8 cellular contexts compared by ENCODE assay signal in genomic region chr4:6327220-6327917, GRCh38. TPM values are rescaled to one million over a fixed set of nuclear protein-coding genes. Genes with fewer than 3 reads are reported as not detected.
DNase-seq lines count a peak whose midpoint lies in the region; ATAC-seq and TF ChIP-seq lines count a peak whose summit lies in the region.

No MANE protein-coding gene starts in this region.

- no peaks in the 10 kb centered on the region for H3K9me2 ChIP-seq in OCI-LY7 (ENCODE audit: insufficient read depth, low read length)

- POLR2A ChIA-PET in OCI-LY7 (lab: Charles Lee): interaction anchor here (0.5 kb wide), 1 partner anchor 68 kb away, joined by 4 read pairs; no protein-coding TSS in a partner anchor

- 0 out of 2 replicates have a peak, but pooled peaks cover 6% of the 10 kb centered on the region for H3K9me3 ChIP-seq in OCI-LY7 (ENCODE audit: low read length)

- peaks cover 33% of the 10 kb centered on the region for H3K27me3 Mint-ChIP-seq in nephron progenitor cell (ENCODE audit: low read depth, poor library complexity)
- H3K27me3 Mint-ChIP-seq in stimulated activated naive CD8-positive, alpha-beta T cell treated with anti-CD3 and anti-CD28 coated beads, Interleukin-15, amount 100 ng/mL, for 72 hours: peaks cover 72% of the 10 kb centered on the region

- CTCF ChIA-PET in OCI-LY7 (lab: Charles Lee; ENCODE audit: unreplicated experiment): interaction anchor here (0.6 to 1.8 kb wide), 5 partner anchors 46 to 77 kb away, joined by 3 to 12 read pairs (median 6); no protein-coding TSS in a partner anchor

- peak; percentile 54 for ATAC-seq in HG03520 (IDR thresholded peaks at IDR 0.05; ENCODE audit: unreplicated experiment)
- ATAC-seq in stimulated activated naive CD8-positive, alpha-beta T cell treated with anti-CD3 and anti-CD28 coated beads, Interleukin-15, amount 100 ng/mL, for 72 hours: peak; percentile 76

- no peaks in the 10 kb centered on the region for H4K20me1 ChIP-seq in OCI-LY7 (ENCODE audit: insufficient read depth, low read length)

- H3K79me2 ChIP-seq in OCI-LY7 (ENCODE audit: insufficient read depth, low read depth, low read length): no peaks in the 10 kb centered on the region

- TF ChIP-seq CTCF in GM13977 (IDR thresholded peaks at IDR 0.05; ENCODE audit: extremely low read depth, insufficient read depth, missing control alignments): peak; percentile 96
- peak; percentile 83 for TF ChIP-seq CTCF in OCI-LY7 (conservative IDR thresholded peaks at IDR 0.05; ENCODE audit: low read length)
- peak; percentile 95 for TF ChIP-seq CTCF in nephron progenitor cell (IDR thresholded peaks at IDR 0.05)

- H2AFZ ChIP-seq in OCI-LY7 (ENCODE audit: low read length): no peak overlapping the region

- H3K4me1 ChIP-seq in OCI-LY7 (ENCODE audit: insufficient read depth, low read length, poor library complexity, severe bottlenecking): peaks cover 8% of the 10 kb centered on the region

- peaks cover 10% of the 10 kb centered on the region for H3K4me1 Mint-ChIP-seq in nephron progenitor cell
- no peaks in the 10 kb centered on the region for H3K4me1 Mint-ChIP-seq in stimulated activated naive CD8-positive, alpha-beta T cell treated with anti-CD3 and anti-CD28 coated beads, Interleukin-15, amount 100 ng/mL, for 72 hours

- in situ Hi-C loops in GM13977 (cut with MboI; ENCODE audit: low pct_unique_long_range_greater_than_20kb, low sequenced_read_pairs, unreplicated experiment): loop anchor here (5.0 kb wide), 1 partner anchor 75 kb away; no protein-coding TSS in a partner anchor

- intact Hi-C loops in OCI-LY7 (cut with micrococcal nuclease; ENCODE audit: unreplicated experiment): loop anchor here (1.0 to 5.0 kb wide), 4 partner anchors 63 to 330 kb away; no protein-coding TSS in a partner anchor

- H3K27ac ChIP-seq in OCI-LY7 (ENCODE audit: low read depth, low read length, poor library complexity, severe bottlenecking): no peak overlapping the region

- H3K4me3 ChIP-seq in OCI-LY7 (ENCODE audit: low read depth, low read length, poor library complexity, severe bottlenecking): no peak overlapping the region

- no peaks in the 10 kb centered on the region for H3K36me3 Mint-ChIP-seq in nephron progenitor cell (ENCODE audit: low read depth)

- no peak overlapping the region for H3K4me3 Mint-ChIP-seq in nephron progenitor cell
- no peak overlapping the region for H3K4me3 Mint-ChIP-seq in stimulated activated naive CD8-positive, alpha-beta T cell treated with anti-CD3 and anti-CD28 coated beads, Interleukin-15, amount 100 ng/mL, for 72 hours

- BruUV-seq in OCI-LY7 (replicated peaks; lab: Mats Ljungman, UMichigan): no TSS peak

- no peaks in the 10 kb centered on the region for H3K36me3 ChIP-seq in OCI-LY7 (ENCODE audit: insufficient read depth, low read length)

- no peaks in the 10 kb centered on the region for H3K9me3 Mint-ChIP-seq in nephron progenitor cell
- no peaks in the 10 kb centered on the region for H3K9me3 Mint-ChIP-seq in stimulated activated naive CD8-positive, alpha-beta T cell treated with anti-CD3 and anti-CD28 coated beads, Interleukin-15, amount 100 ng/mL, for 72 hours

- no peak overlapping the region for H3K4me2 ChIP-seq in OCI-LY7 (ENCODE audit: low read length)

- H3K27ac Mint-ChIP-seq in nephron progenitor cell: no peak overlapping the region
- H3K27ac Mint-ChIP-seq in stimulated activated naive CD8-positive, alpha-beta T cell treated with anti-CD3 and anti-CD28 coated beads, Interleukin-15, amount 100 ng/mL, for 72 hours: no peak overlapping the region

- DNase-seq in A172 (ENCODE audit: low spot score) (peak; percentile 82), GM13977 (ENCODE audit: low spot score) (peak; percentile 89), OCI-LY7 (ENCODE audit: low spot score) (peak; percentile 78), fibroblast of gingiva (ENCODE audit: low read depth) (peak; percentile 41), nephron progenitor cell (peak; percentile 92)
- DNase-seq in activated T-cell treated with anti-CD3 and anti-CD28 coated beads, Interleukin-2, amount 50 U/mL, for 48 hours: peak; percentile 86 to 87
- peak; percentile 80 to 81 for DNase-seq in stimulated activated naive CD8-positive, alpha-beta T cell treated with anti-CD3 and anti-CD28 coated beads, Interleukin-15, amount 100 ng/mL, for 72 hours

RNA-seq across cellular contexts. Expression of gene WFS1, which starts 57.7 kb away (rescaled TPM):
- total RNA-seq in A172 (2014; rRNA removed; shearing (Covaris generic)): 52.8 and 54.2 TPM in 2 replicates
- total RNA-seq in OCI-LY7 (2014; rRNA removed; shearing (Covaris generic)): 4.9 and 6.1 TPM in 2 replicates
- total RNA-seq in OCI-LY7 (2022): 14.3 and 14.5 TPM in 2 replicates

Comparison
In these comparisons a context has a peak if more than half of its experiments do, and no peak if none do; other contexts are left out.
1. DNase-seq: peak in every context shown above with its lines; median percentile 92 in nephron progenitor cell; 89 in GM13977; 86 in activated T-cell treated with anti-CD3 and anti-CD28 coated beads, Interleukin-2, amount 50 U/mL, for 48 hours; 82 in A172; 80 in stimulated activated naive CD8-positive, alpha-beta T cell treated with anti-CD3 and anti-CD28 coated beads, Interleukin-15, amount 100 ng/mL, for 72 hours; 78 in OCI-LY7; 41 in fibroblast of gingiva.